ENCODE assay signal across 16 cellular contexts in the genomic region with DNA sequence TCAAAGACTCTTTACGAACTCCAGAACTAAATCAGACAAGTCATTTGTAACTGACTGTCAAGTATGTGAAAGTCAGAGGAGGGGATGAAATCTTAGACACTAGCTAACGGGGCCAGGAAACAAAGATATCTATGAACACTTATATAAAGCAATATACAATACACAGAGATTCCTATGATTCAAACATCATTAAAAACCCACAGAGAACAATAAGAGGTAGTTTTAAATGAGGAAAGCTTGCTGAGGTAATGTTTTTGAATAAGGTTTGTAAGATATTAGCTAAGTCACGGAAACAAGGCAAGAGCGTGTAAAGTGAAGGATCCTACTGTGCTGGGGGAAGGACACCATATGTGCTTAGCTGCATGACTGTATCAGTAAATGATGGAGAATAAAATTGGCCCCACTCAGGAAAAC. TPM values are rescaled to one million over a fixed set of nuclear protein-coding genes. Genes with fewer than 3 reads are reported as not detected.
A peak's percentile ranks its signal among the peaks of the same experiment; 100 is the strongest.
DNase-seq lines count a peak whose midpoint lies in the region; ATAC-seq, FAIRE-seq and TF ChIP-seq lines count a peak whose summit lies in the region.
"Had no signal": no experiment of that assay in that cellular context is flagged by ENCODE, and none has a peak within 500 bp of the region (broad histone marks: within the 10 kb centered on the region; RNA-seq: fewer than 3 reads in every experiment).

No MANE protein-coding gene starts in this region.

- H3K27me3 ChIP-seq in dorsolateral prefrontal cortex: no peaks in the 10 kb centered on the region

- peak; percentile 91 for ATAC-seq in SK-N-SH treated with all-trans-retinoic acid at 6 μM for 48 hours
- ATAC-seq in GM19455 (IDR thresholded peaks at IDR 0.05; ENCODE audit: unreplicated experiment): no peak
- no peak for ATAC-seq in stimulated activated naive CD8-positive, alpha-beta T cell treated with anti-CD3 and anti-CD28 coated beads, Interleukin-15, amount 100 ng/mL, for 72 hours
- ATAC-seq in GM19397 (IDR thresholded peaks at IDR 0.05; ENCODE audit: unreplicated experiment): no peak

- H3K27ac Mint-ChIP-seq in osteocyte (ENCODE audit: unreplicated experiment): peak overlapping the region; percentile 71
- H3K27ac Mint-ChIP-seq in stimulated activated naive CD8-positive, alpha-beta T cell treated with anti-CD3 and anti-CD28 coated beads, Interleukin-15, amount 100 ng/mL, for 72 hours: no peak overlapping the region
- H3K27ac Mint-ChIP-seq: CD14-positive monocyte had no signal

- peak; percentile 16 for FAIRE-seq in GM12891 (lab: Jason Lieb, UNC)
- FAIRE-seq: GM12892, GM19239 had no signal

- H3K4me3 Mint-ChIP-seq in osteocyte (ENCODE audit: unreplicated experiment): no peak overlapping the region
- H3K4me3 Mint-ChIP-seq in stimulated activated naive CD8-positive, alpha-beta T cell treated with anti-CD3 and anti-CD28 coated beads, Interleukin-15, amount 100 ng/mL, for 72 hours: no peak overlapping the region
- H3K4me3 Mint-ChIP-seq: CD14-positive monocyte had no signal

- no peaks in the 10 kb centered on the region for H3K27me3 Mint-ChIP-seq in osteocyte (ENCODE audit: unreplicated experiment)
- H3K27me3 Mint-ChIP-seq in stimulated activated naive CD8-positive, alpha-beta T cell treated with anti-CD3 and anti-CD28 coated beads, Interleukin-15, amount 100 ng/mL, for 72 hours: no peaks in the 10 kb centered on the region

- peaks cover 34% of the 10 kb centered on the region for H3K36me3 Mint-ChIP-seq in osteocyte (ENCODE audit: unreplicated experiment)

- H3K9me3 Mint-ChIP-seq in osteocyte (ENCODE audit: unreplicated experiment): no peaks in the 10 kb centered on the region
- no peaks in the 10 kb centered on the region for H3K9me3 Mint-ChIP-seq in stimulated activated naive CD8-positive, alpha-beta T cell treated with anti-CD3 and anti-CD28 coated beads, Interleukin-15, amount 100 ng/mL, for 72 hours
- H3K9me3 Mint-ChIP-seq: CD14-positive monocyte had no signal

- peak overlapping the region in 48 of 59 donors; percentile 0 to 72 (median 40) for H3K27ac ChIP-seq in dorsolateral prefrontal cortex
- H3K27ac ChIP-seq: GM23248 had no signal

- no peak for TF ChIP-seq POLR2A in GM12891 (IDR thresholded peaks at IDR 0.05; ENCODE audit: low read depth, low read length)

- intact Hi-C loops in dorsolateral prefrontal cortex (cut with DNase I): no loop called here

- no peak overlapping the region for H3K4me3 ChIP-seq in dorsolateral prefrontal cortex
- H3K4me3 ChIP-seq: GM23248 had no signal

- TF ChIP-seq CTCF in dorsolateral prefrontal cortex (IDR thresholded peaks at IDR 0.05 in 54 of 56, conservative IDR thresholded peaks at IDR 0.05 in 2 of 56; ENCODE audit: low read depth in 1 of 56, partially characterized antibody in 56 of 56) (no peak), osteocyte (IDR thresholded peaks at IDR 0.05) (no peak)

- DNase-seq in GM12891 (ENCODE audit: insufficient read length, low spot score): no peak
- DNase-seq in dorsolateral prefrontal cortex: no peak
- no peak for DNase-seq in osteocyte (ENCODE audit: extremely low spot score, unreplicated experiment)
- DNase-seq in stimulated activated naive CD8-positive, alpha-beta T cell treated with anti-CD3 and anti-CD28 coated beads, Interleukin-15, amount 100 ng/mL, for 72 hours: no peak
- DNase-seq: COR-L47, GM23248, KG1, NCI-H1092, NCI-H187, NCI-H510A treated with DMSO at 0.1 percent for 48 hours had no signal

- H3K4me1 Mint-ChIP-seq in osteocyte (ENCODE audit: unreplicated experiment): peaks cover 23% of the 10 kb centered on the region
- no peaks in the 10 kb centered on the region for H3K4me1 Mint-ChIP-seq in stimulated activated naive CD8-positive, alpha-beta T cell treated with anti-CD3 and anti-CD28 coated beads, Interleukin-15, amount 100 ng/mL, for 72 hours
- H3K4me1 Mint-ChIP-seq: CD14-positive monocyte had no signal

TF ChIP-seq in GM12891, 5 proteins besides CTCF, POLR2A, EP300 and RAD21:
- TF ChIP-seq POLR2AphosphoS5 (IDR thresholded peaks at IDR 0.05; ENCODE audit: low read depth, low read length) (no peak), TAF1 (IDR thresholded peaks at IDR 0.05; ENCODE audit: low read depth, low read length) (no peak), POU2F2 (IDR thresholded peaks at IDR 0.05; ENCODE audit: low read depth, low read length) (no peak), SPI1 (IDR thresholded peaks at IDR 0.05; ENCODE audit: low read depth, low read length) (no peak), PAX5 (IDR thresholded peaks at IDR 0.05; ENCODE audit: insufficient read depth, low read length, severe bottlenecking) (no peak)

TF ChIP-seq in SK-N-SH treated with all-trans-retinoic acid at 6 μM for 48 hours, 23 proteins besides CTCF, POLR2A, EP300 and RAD21:
- TF ChIP-seq, protein P1, sequence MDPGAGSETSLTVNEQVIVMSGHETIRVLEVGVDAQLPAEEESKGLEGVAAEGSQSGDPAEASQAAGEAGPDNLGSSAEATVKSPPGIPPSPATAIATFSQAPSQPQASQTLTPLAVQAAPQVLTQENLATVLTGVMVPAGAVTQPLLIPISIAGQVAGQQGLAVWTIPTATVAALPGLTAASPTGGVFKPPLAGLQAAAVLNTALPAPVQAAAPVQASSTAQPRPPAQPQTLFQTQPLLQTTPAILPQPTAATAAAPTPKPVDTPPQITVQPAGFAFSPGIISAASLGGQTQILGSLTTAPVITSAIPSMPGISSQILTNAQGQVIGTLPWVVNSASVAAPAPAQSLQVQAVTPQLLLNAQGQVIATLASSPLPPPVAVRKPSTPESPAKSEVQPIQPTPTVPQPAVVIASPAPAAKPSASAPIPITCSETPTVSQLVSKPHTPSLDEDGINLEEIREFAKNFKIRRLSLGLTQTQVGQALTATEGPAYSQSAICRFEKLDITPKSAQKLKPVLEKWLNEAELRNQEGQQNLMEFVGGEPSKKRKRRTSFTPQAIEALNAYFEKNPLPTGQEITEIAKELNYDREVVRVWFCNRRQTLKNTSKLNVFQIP (CRISPR knock-in tag; IDR thresholded peaks at IDR 0.05; ENCODE audit: borderline replicate concordance, low read depth): no peak
- TF ChIP-seq TOX (CRISPR knock-in tag; IDR thresholded peaks at IDR 0.05; ENCODE audit: borderline replicate concordance) (no peak), ZC3H10 (CRISPR knock-in tag; IDR thresholded peaks at IDR 0.05) (no peak), TCF4 (CRISPR knock-in tag; IDR thresholded peaks at IDR 0.05; ENCODE audit: borderline replicate concordance) (no peak)

RNA-seq across cellular contexts. Expression of a gene that starts 36.7 kb away (rescaled TPM):
- 13.0 TPM for polyA plus RNA-seq in GM12891 (2012; ENCODE audit: low read depth, missing spikeins)
- total RNA-seq in dorsolateral prefrontal cortex (10 to 100 TPM; 17.4 to 41.1 (median 25.1) TPM), osteocyte (47.9 and 48.4 TPM in 2 replicates)
